In genomic region chr15:73056460-73056859, GRCh38 we compare ENCODE assay signal across 18 cellular contexts.
"Had no signal": no experiment of that assay in that cellular context is flagged by ENCODE, and none has a peak within 500 bp of the region (broad histone marks: within the 10 kb centered on the region; RNA-seq: fewer than 3 reads in every experiment).

No MANE protein-coding gene starts in this region.

- H3K4me1 ChIP-seq: foreskin keratinocyte had no signal

- H3K27ac Mint-ChIP-seq: mesothelial cell of epicardium, naive B cell had no signal

- H3K9me3 ChIP-seq: esophagus muscularis mucosa, gastroesophageal sphincter, heart right ventricle, left lung, lower lobe of right lung, mucosa of descending colon had no signal

- H3K27me3 ChIP-seq: dorsolateral prefrontal cortex, esophagus muscularis mucosa, gastroesophageal sphincter had no signal

- H3K27ac ChIP-seq: coronary artery, esophagus muscularis mucosa, foreskin keratinocyte, gastroesophageal sphincter, heart right ventricle, left lung, lower lobe of right lung had no signal

- ATAC-seq: foreskin keratinocyte, gastroesophageal sphincter, heart right ventricle, left cardiac atrium, left lung, left ventricle myocardium superior, lower lobe of right lung, mucosa of descending colon had no signal

- H3K4me3 Mint-ChIP-seq: mesothelial cell of epicardium, naive B cell had no signal

- H3K36me3 ChIP-seq: esophagus muscularis mucosa, gastroesophageal sphincter, heart right ventricle, left lung, lower lobe of right lung had no signal

- H3K9me3 Mint-ChIP-seq: mesothelial cell of epicardium had no signal

- DNase-seq: dermis blood vessel endothelial cell; dorsolateral prefrontal cortex; effector CD4-positive, alpha-beta T cell; effector memory CD4-positive, alpha-beta T cell; foreskin keratinocyte; heart right ventricle; hippocampal formation; left cardiac atrium; left lung; left ventricle myocardium superior; lower lobe of right lung; mesenchymal stem cell; mucosa of descending colon; naive B cell had no signal

- H3K36me3 Mint-ChIP-seq: naive B cell had no signal

- H3K4me3 ChIP-seq: coronary artery, esophagus muscularis mucosa, gastroesophageal sphincter, heart right ventricle, left lung, lower lobe of right lung, mucosa of descending colon had no signal
